In genomic region chr20:63657260-63657936, GRCh38 we compare ENCODE assay signal across 1 cellular context.
TF ChIP-seq lines count a peak whose summit lies in the region.

No MANE protein-coding gene starts in this region.

TF ChIP-seq in K562, 482 proteins besides CTCF, POLR2A, EP300 and RAD21 (continues in another document):
- no peak for TF ChIP-seq NFE2 (IDR thresholded peaks at IDR 0.05; ENCODE audit: low read depth)
- no peak for TF ChIP-seq DPF2 (IDR thresholded peaks at IDR 0.05)
- no peak for TF ChIP-seq PTBP1 (IDR thresholded peaks at IDR 0.05; ENCODE audit: low read depth, low read length)
- TF ChIP-seq PBX2 (CRISPR knock-in tag; IDR thresholded peaks at IDR 0.05; ENCODE audit: low read depth): no peak
- TF ChIP-seq PBX2 (tag; conservative IDR thresholded peaks at IDR 0.05; ENCODE audit: low read depth): no peak
- no peak for TF ChIP-seq SMAD4 (CRISPR knock-in tag; conservative IDR thresholded peaks at IDR 0.05)
- 0 out of 2 replicates have a peak, but pooled peaks have one; percentile 70 for TF ChIP-seq KAT7 (CRISPR knock-in tag; IDR thresholded peaks at IDR 0.05; ENCODE audit: borderline replicate concordance)
- TF ChIP-seq ZNF398 (CRISPR knock-in tag; IDR thresholded peaks at IDR 0.05): no peak
- no peak for TF ChIP-seq PHB2 (IDR thresholded peaks at IDR 0.05; ENCODE audit: low read depth)
- no peak for TF ChIP-seq KDM1A (IDR thresholded peaks at IDR 0.05)
- no peak for TF ChIP-seq ZNF224 (CRISPR knock-in tag; IDR thresholded peaks at IDR 0.05)
- TF ChIP-seq ZNF395 (CRISPR knock-in tag; IDR thresholded peaks at IDR 0.05): peak; percentile 67
- no peak for TF ChIP-seq NR2C1 (IDR thresholded peaks at IDR 0.05)
- no peak for TF ChIP-seq NR2C1 (tag; IDR thresholded peaks at IDR 0.05)
- TF ChIP-seq MED1 (CRISPR knock-in tag; IDR thresholded peaks at IDR 0.05; ENCODE audit: borderline replicate concordance): no peak
- TF ChIP-seq CBX8 (IDR thresholded peaks at IDR 0.05; ENCODE audit: borderline replicate concordance, extremely low read depth, low read depth, low read length, poor library complexity, severe bottlenecking): no peak
- TF ChIP-seq CEBPB (tag; IDR thresholded peaks at IDR 0.05): no peak
- no peak for TF ChIP-seq HNRNPUL1 (IDR thresholded peaks at IDR 0.05; ENCODE audit: low read length)
- no peak for TF ChIP-seq POLR3G (IDR thresholded peaks at IDR 0.05; ENCODE audit: extremely low read depth, insufficient read length, insufficient replicate concordance)
- no peak for TF ChIP-seq ZSCAN29 (IDR thresholded peaks at IDR 0.05)
- 0 out of 4 replicates have a peak, but pooled peaks of 1 of the 2 experiments have one; percentile 26 for TF ChIP-seq NONO (IDR thresholded peaks at IDR 0.05; ENCODE audit: low read depth in 2 of 2, low read length in 1 of 2)
- no peak for TF ChIP-seq RUNX1 (IDR thresholded peaks at IDR 0.05; ENCODE audit: low read depth)
- TF ChIP-seq PCBP2 (IDR thresholded peaks at IDR 0.05; ENCODE audit: low read depth, low read length, poor library complexity, severe bottlenecking): no peak
- no peak for TF ChIP-seq BACH1 (tag; IDR thresholded peaks at IDR 0.05)
- TF ChIP-seq ELK1 (CRISPR knock-in tag; IDR thresholded peaks at IDR 0.05): no peak
- TF ChIP-seq ZNF232 (CRISPR knock-in tag; IDR thresholded peaks at IDR 0.05): 0 out of 2 replicates have a peak, but pooled peaks have one; percentile 37
- TF ChIP-seq SREBF2 (CRISPR knock-in tag; IDR thresholded peaks at IDR 0.05): peak; percentile 88; the same call in 1 of the 2 replicates
- 0 out of 2 replicates have a peak, but pooled peaks have one; percentile 7 for TF ChIP-seq CEBPG (CRISPR knock-in tag; IDR thresholded peaks at IDR 0.05)
- no peak for TF ChIP-seq CEBPG (tag; conservative IDR thresholded peaks at IDR 0.05 in 1 of 2, IDR thresholded peaks at IDR 0.05 in 1 of 2)
- peak; percentile 81 for TF ChIP-seq MGA (IDR thresholded peaks at IDR 0.05)
- TF ChIP-seq ZNF511 (CRISPR knock-in tag; IDR thresholded peaks at IDR 0.05): 0 out of 2 replicates have a peak, but pooled peaks have one; percentile 8
- TF ChIP-seq KDM5B (IDR thresholded peaks at IDR 0.05; ENCODE audit: insufficient replicate concordance, low read depth, low read length): peak; percentile 20
- TF ChIP-seq RBM34 (IDR thresholded peaks at IDR 0.05; ENCODE audit: borderline replicate concordance, insufficient read depth, low read length): no peak
- no peak for TF ChIP-seq ZEB2 (IDR thresholded peaks at IDR 0.05)
- TF ChIP-seq SIN3A (IDR thresholded peaks at IDR 0.05; ENCODE audit: borderline replicate concordance in 2 of 2, control insufficient read depth in 1 of 2, low read depth in 2 of 2, low read length in 2 of 2): peak in 1 of 2 experiments; percentile 30; a peak in 2 of 4 replicates
- TF ChIP-seq MAFG (tag; conservative IDR thresholded peaks at IDR 0.05): no peak
- no peak for TF ChIP-seq RFX1 (IDR thresholded peaks at IDR 0.05)
- TF ChIP-seq MYC (IDR thresholded peaks at IDR 0.05; ENCODE audit: low read depth, low read length): peak; percentile 35; the same call in 1 of the 2 replicates
- no peak for TF ChIP-seq MYC (CRISPR knock-in tag; IDR thresholded peaks at IDR 0.05; ENCODE audit: borderline replicate concordance, low read depth)
- TF ChIP-seq MAX (CRISPR knock-in tag; IDR thresholded peaks at IDR 0.05): peak; percentile 69
- no peak for TF ChIP-seq CHAMP1 (IDR thresholded peaks at IDR 0.05)
- TF ChIP-seq ZNF584 (CRISPR knock-in tag; IDR thresholded peaks at IDR 0.05; ENCODE audit: low read depth): no peak
